Comparison of ENCODE assay signal across 8 cellular contexts in genomic region chr15:87477759-87478687, GRCh38.
DNase-seq lines count a peak whose midpoint lies in the region; ATAC-seq and TF ChIP-seq lines count a peak whose summit lies in the region.

No MANE protein-coding gene starts in this region.

- peak overlapping the region in 2 of 4 donors; percentile 4 to 56 for H3K27ac ChIP-seq in body of pancreas

- H3K4me3 ChIP-seq in body of pancreas, result no peak overlapping the region

- H3K4me1 ChIP-seq in body of pancreas, result no peaks in the 10 kb centered on the region

- peak; percentile 96 for ATAC-seq in body of pancreas
- ATAC-seq in left lobe of liver, result peak; percentile 26
- no peak for ATAC-seq in GM21786 (IDR thresholded peaks at IDR 0.05; ENCODE audit: unreplicated experiment)
- no peak for ATAC-seq in HG03354 (IDR thresholded peaks at IDR 0.05; ENCODE audit: poor library complexity, severe bottlenecking, unreplicated experiment)
- no peak for ATAC-seq in GM18520 (IDR thresholded peaks at IDR 0.05; ENCODE audit: unreplicated experiment)
- no peak for ATAC-seq in HG03457 (IDR thresholded peaks at IDR 0.05; ENCODE audit: unreplicated experiment)

- WGBS in body of pancreas, 2 donors, result 15% methylated on average over 8 of the region's 8 CpGs

- TF ChIP-seq CTCF in body of pancreas (IDR thresholded peaks at IDR 0.05), result peak in 1 of 7 experiments; percentile 5

- intact Hi-C loops in body of pancreas (cut with DNase I), result no loop called here

- H3K9me3 ChIP-seq in body of pancreas, result no peaks in the 10 kb centered on the region

- TF ChIP-seq POLR2A in body of pancreas (IDR thresholded peaks at IDR 0.05), result no peak

- DNase-seq in AG20443 (ENCODE audit: low spot score), result peak; percentile 73
- DNase-seq in MV-4-11 (lab: John Stamatoyannopoulos, UW), result peak; percentile 38
- DNase-seq in body of pancreas, result peak; percentile 35 to 76 (median 66)
- DNase-seq in left lobe of liver (ENCODE audit: low spot score), result no peak

- no peaks in the 10 kb centered on the region for H3K36me3 ChIP-seq in body of pancreas (replicated peaks in 1 of 2; ENCODE audit: insufficient read depth in 1 of 2, low read depth in 2 of 2)

- no peaks in the 10 kb centered on the region for H3K27me3 ChIP-seq in body of pancreas

Comparison
In these comparisons a context has a peak if more than half of its experiments do, and no peak if none do; other contexts are left out.
1. ATAC-seq: peak in body of pancreas (single experiment) and left lobe of liver (single experiment); none in GM21786 (single experiment), HG03354 (single experiment), GM18520 (single experiment) and HG03457 (single experiment).